In genomic region chr7:80858141-80858903, GRCh38 we compare ENCODE assay signal across 13 cellular contexts.
DNase-seq lines count a peak whose midpoint lies in the region; ATAC-seq, FAIRE-seq and TF ChIP-seq lines count a peak whose summit lies in the region.
"Had no signal": no experiment of that assay in that cellular context is flagged by ENCODE, and none has a peak within 500 bp of the region (broad histone marks: within the 10 kb centered on the region; RNA-seq: fewer than 3 reads in every experiment).

No MANE protein-coding gene starts in this region.

- TF ChIP-seq RAD21 in GM12878 (IDR thresholded peaks at IDR 0.05; ENCODE audit: insufficient read depth, low read depth, low read length), result no peak

- FAIRE-seq in G401.6 (lab: Jason Lieb, UNC), result peak; percentile 87
- peak; percentile 23 for FAIRE-seq in GM12878 (lab: Jason Lieb, UNC)
- FAIRE-seq: D721Med, GM19239 had no signal

- H3K27me3 Mint-ChIP-seq in activated T-cell treated with anti-CD3 and anti-CD28 coated beads, Interleukin-2, amount 50 U/mL, for 4 hours (ENCODE audit: low read depth), result no peaks in the 10 kb centered on the region
- no peaks in the 10 kb centered on the region for H3K27me3 Mint-ChIP-seq in activated T-helper 1 cell treated with anti-CD3 and anti-CD28 coated beads, Interleukin-12 subunit alpha, Interleukin-12 subunit beta, Interleukin-2, Interleukin-4 antibody, amounts not matched to agents 30 ng/mL and 10 ng/mL and 1 ng/mL, durations not matched to agents 14 hours and 24 hours and 36 hours (ENCODE audit: insufficient read depth)
- H3K27me3 Mint-ChIP-seq: central memory CD8-positive, alpha-beta T cell had no signal

- no peak overlapping the region for H3K9ac ChIP-seq in GM12878 (ENCODE audit: control insufficient read depth, insufficient read depth, low read length)
- H3K9ac ChIP-seq in muscle layer of colon (ENCODE audit: low read length), result no peak overlapping the region

- no TSS peak for BruUV-seq in GM12878 (replicated peaks; lab: Mats Ljungman, UMichigan)

- no peak for TF ChIP-seq CTCF in GM12878 (IDR thresholded peaks at IDR 0.05 in 2 of 3, conservative IDR thresholded peaks at IDR 0.05 in 1 of 3; ENCODE audit: control insufficient read depth in 2 of 3, extremely low read depth in 1 of 3, insufficient read depth in 1 of 3, low read depth in 3 of 3, low read length in 3 of 3)

- H3K27ac ChIP-seq in GM12878 (ENCODE audit: control insufficient read depth, insufficient read depth) (no peak overlapping the region), muscle layer of colon (ENCODE audit: low read depth, low read length) (peak overlapping the region; percentile 65)

- no peaks in the 10 kb centered on the region for H4K20me1 ChIP-seq in GM12878 (ENCODE audit: control insufficient read depth, insufficient read depth)

- TF ChIP-seq EP300 in GM12878 (IDR thresholded peaks at IDR 0.05; ENCODE audit: borderline replicate concordance in 1 of 2, control insufficient read depth in 1 of 2, low read depth in 2 of 2, low read length in 2 of 2), result no peak

- peak; percentile 47 for ATAC-seq in HG02870 (IDR thresholded peaks at IDR 0.05; ENCODE audit: unreplicated experiment)
- peak; percentile 91 for ATAC-seq in GM12878
- ATAC-seq in activated T-cell treated with anti-CD3 and anti-CD28 coated beads, Interleukin-2, amount 50 U/mL, for 4 hours, result no peak

- no peak for TF ChIP-seq POLR2A in GM12878 (IDR thresholded peaks at IDR 0.05; ENCODE audit: low read depth, low read length)

- no peaks in the 10 kb centered on the region for H3K4me1 ChIP-seq in GM12878 (ENCODE audit: control insufficient read depth, insufficient read depth, low read length)
- peaks cover 29% of the 10 kb centered on the region for H3K4me1 ChIP-seq in muscle layer of colon (ENCODE audit: insufficient read depth, low read length)

- no peaks in the 10 kb centered on the region for H3K36me3 Mint-ChIP-seq in activated T-cell treated with anti-CD3 and anti-CD28 coated beads, Interleukin-2, amount 50 U/mL, for 4 hours (ENCODE audit: insufficient read depth)
- H3K36me3 Mint-ChIP-seq in activated T-helper 1 cell treated with anti-CD3 and anti-CD28 coated beads, Interleukin-12 subunit alpha, Interleukin-12 subunit beta, Interleukin-2, Interleukin-4 antibody, amounts not matched to agents 30 ng/mL and 10 ng/mL and 1 ng/mL, durations not matched to agents 14 hours and 24 hours and 36 hours (ENCODE audit: low read depth), result no peaks in the 10 kb centered on the region

- CTCF ChIA-PET in GM12878 (lab: Yijun Ruan, JAX), result no interaction called here

- in situ Hi-C loops in GM12878 (cut with MboI), result no loop called here

- H3K27me3 ChIP-seq in GM12878 (replicated peaks in 1 of 2; ENCODE audit: control insufficient read depth in 2 of 2, insufficient read depth in 2 of 2, low read length in 1 of 2) (no peaks in the 10 kb centered on the region), muscle layer of colon (ENCODE audit: control insufficient read depth in 1 of 2, insufficient read depth in 2 of 2, low read length in 2 of 2) (no peaks in the 10 kb centered on the region)

- POLR2A ChIA-PET in GM12878 (lab: Charles Lee), result no interaction called here

- RAD21 ChIA-PET in GM12878 (lab: Charles Lee; ENCODE audit: unreplicated experiment), result no interaction called here

- intact Hi-C loops in GM12878 (cut with micrococcal nuclease; ENCODE audit: unreplicated experiment), result no loop called here
- intact Hi-C loops in activated T-helper 1 cell treated with anti-CD3 and anti-CD28 coated beads, Interleukin-12 subunit alpha, Interleukin-12 subunit beta, Interleukin-2, Interleukin-4 antibody, amounts not matched to agents 30 ng/mL and 10 ng/mL and 1 ng/mL, durations not matched to agents 14 hours and 24 hours and 36 hours (cut with micrococcal nuclease), result no loop called here

- H3K4me2 ChIP-seq in GM12878 (ENCODE audit: control insufficient read depth, insufficient read depth), result no peak overlapping the region

- H3K36me3 ChIP-seq in GM12878 (ENCODE audit: control insufficient read depth in 2 of 2, insufficient read depth in 2 of 2, low read length in 1 of 2) (no peaks in the 10 kb centered on the region), muscle layer of colon (ENCODE audit: insufficient read depth, low read length) (no peaks in the 10 kb centered on the region)

- H3K9me3 Mint-ChIP-seq in activated T-cell treated with anti-CD3 and anti-CD28 coated beads, Interleukin-2, amount 50 U/mL, for 4 hours, result peaks cover 11% of the 10 kb centered on the region
- no peaks in the 10 kb centered on the region for H3K9me3 Mint-ChIP-seq in activated T-helper 1 cell treated with anti-CD3 and anti-CD28 coated beads, Interleukin-12 subunit alpha, Interleukin-12 subunit beta, Interleukin-2, Interleukin-4 antibody, amounts not matched to agents 30 ng/mL and 10 ng/mL and 1 ng/mL, durations not matched to agents 14 hours and 24 hours and 36 hours

- SMC1A ChIA-PET in GM12878 (lab: Charles Lee; ENCODE audit: uncharacterized antibody, unreplicated experiment), result interaction anchor here (0.6 to 1.5 kb wide), 3 partner anchors 9 to 96 kb away, joined by 3 to 4 read pairs (median 3); no protein-coding TSS in a partner anchor

- H3K4me3 ChIP-seq in GM12878 (no peak overlapping the region), muscle layer of colon (ENCODE audit: low read depth in 1 of 2, low read length in 2 of 2) (no peak overlapping the region)

- WGBS in GM12878 (ENCODE audit: insufficient coverage, insufficient replicate concordance, low lambda C conversion rate, missing lambda C conversion rate), result 49% methylated on average over 3 of the region's 3 CpGs

- no peak overlapping the region for H2AFZ ChIP-seq in GM12878 (ENCODE audit: control insufficient read depth, low read depth, low read length)

- H3K79me2 ChIP-seq in GM12878 (ENCODE audit: control insufficient read depth, insufficient read depth, low read length), result no peaks in the 10 kb centered on the region

- no peaks in the 10 kb centered on the region for H3K9me3 ChIP-seq in GM12878 (replicated peaks; ENCODE audit: control insufficient read depth, insufficient read depth, low read length)
- H3K9me3 ChIP-seq in muscle layer of colon (ENCODE audit: low read length), result no peaks in the 10 kb centered on the region

- DNase-seq in GM12878 (ENCODE audit: low read depth, low spot score) (no peak), cerebellum (ENCODE audit: low spot score) (no peak)
- no peak for DNase-seq in activated T-cell treated with anti-CD3 and anti-CD28 coated beads, Interleukin-2, amount 50 U/mL, for 4 hours
- DNase-seq in activated effector memory CD4-positive, alpha-beta T cell treated with Interleukin-2 at 50 U/mL for 16 hours, result no peak
- no peak for DNase-seq in activated T-helper 1 cell treated with anti-CD3 and anti-CD28 coated beads, Interleukin-12 subunit alpha, Interleukin-12 subunit beta, Interleukin-2, Interleukin-4 antibody, amounts not matched to agents 30 ng/mL and 10 ng/mL and 1 ng/mL, durations not matched to agents 14 hours and 24 hours and 36 hours (ENCODE audit: low spot score)
- DNase-seq: NCI-H1048, occipital lobe had no signal

- H3K4me3 Mint-ChIP-seq in activated T-cell treated with anti-CD3 and anti-CD28 coated beads, Interleukin-2, amount 50 U/mL, for 4 hours, result no peak overlapping the region
- H3K4me3 Mint-ChIP-seq in activated T-helper 1 cell treated with anti-CD3 and anti-CD28 coated beads, Interleukin-12 subunit alpha, Interleukin-12 subunit beta, Interleukin-2, Interleukin-4 antibody, amounts not matched to agents 30 ng/mL and 10 ng/mL and 1 ng/mL, durations not matched to agents 14 hours and 24 hours and 36 hours, result no peak overlapping the region
- H3K4me3 Mint-ChIP-seq: central memory CD8-positive, alpha-beta T cell had no signal

- no peak overlapping the region for H3K27ac Mint-ChIP-seq in activated T-helper 1 cell treated with anti-CD3 and anti-CD28 coated beads, Interleukin-12 subunit alpha, Interleukin-12 subunit beta, Interleukin-2, Interleukin-4 antibody, amounts not matched to agents 30 ng/mL and 10 ng/mL and 1 ng/mL, durations not matched to agents 14 hours and 24 hours and 36 hours

- no peaks in the 10 kb centered on the region for H3K4me1 Mint-ChIP-seq in activated T-cell treated with anti-CD3 and anti-CD28 coated beads, Interleukin-2, amount 50 U/mL, for 4 hours (ENCODE audit: low read depth)
- no peaks in the 10 kb centered on the region for H3K4me1 Mint-ChIP-seq in activated T-helper 1 cell treated with anti-CD3 and anti-CD28 coated beads, Interleukin-12 subunit alpha, Interleukin-12 subunit beta, Interleukin-2, Interleukin-4 antibody, amounts not matched to agents 30 ng/mL and 10 ng/mL and 1 ng/mL, durations not matched to agents 14 hours and 24 hours and 36 hours (ENCODE audit: low read depth)
- H3K4me1 Mint-ChIP-seq: central memory CD8-positive, alpha-beta T cell had no signal

TF ChIP-seq in GM12878, 131 proteins besides CTCF, POLR2A, EP300 and RAD21 (continues in another document):
- TF ChIP-seq MXI1 (IDR thresholded peaks at IDR 0.05; ENCODE audit: low read depth, low read length) (no peak), SREBF2 (IDR thresholded peaks at IDR 0.05; ENCODE audit: low read length) (no peak), E2F8 (IDR thresholded peaks at IDR 0.05; ENCODE audit: low read depth, partially characterized antibody) (no peak), CREB1 (IDR thresholded peaks at IDR 0.05; ENCODE audit: low read depth) (no peak), MTA2 (IDR thresholded peaks at IDR 0.05; ENCODE audit: low read depth) (peak; percentile 53; the same call in 1 of the 2 replicates), FOS (IDR thresholded peaks at IDR 0.05; ENCODE audit: borderline replicate concordance, extremely low read depth, insufficient read length) (no peak), TAF1 (IDR thresholded peaks at IDR 0.05; ENCODE audit: borderline replicate concordance, low read depth, low read length) (no peak), RFX5 (IDR thresholded peaks at IDR 0.05; ENCODE audit: low read depth, low read length) (no peak), ZSCAN29 (IDR thresholded peaks at IDR 0.05) (no peak)

Comparison
In these comparisons a context has a peak if more than half of its experiments do, and no peak if none do; other contexts are left out.
1. ATAC-seq: peak in HG02870 (single experiment) and GM12878 (single experiment); none in activated T-cell treated with anti-CD3 and anti-CD28 coated beads, Interleukin-2, amount 50 U/mL, for 4 hours (0 of 2).